8 cellular contexts compared by ENCODE assay signal in genomic region chr6:169723200-169723909, GRCh38. TPM values are rescaled to one million over a fixed set of nuclear protein-coding genes. Genes with fewer than 3 reads are reported as not detected.
DNase-seq lines count a peak whose midpoint lies in the region; ATAC-seq and TF ChIP-seq lines count a peak whose summit lies in the region.

No MANE protein-coding gene starts in this region.

- 0% methylated on average over 47 to 51 of the region's 70 CpGs for whole genome bisulfite sequencing in mesodermal cell (ENCODE audit: insufficient coverage in 2 of 2), 2 experiments

- no peaks in the 10 kb centered on the region for H3K9me3 Mint-ChIP-seq in endothelial cell (ENCODE audit: unreplicated experiment)

- H3K4me3 Mint-ChIP-seq in endothelial cell (ENCODE audit: unreplicated experiment): peak overlapping the region; percentile 93

- peaks cover 8% of the 10 kb centered on the region for H3K4me1 ChIP-seq in mesodermal cell (ENCODE audit: control insufficient read depth, insufficient read depth, low read length, poor library complexity, severe bottlenecking)

- H3K9me3 ChIP-seq in mesodermal cell (ENCODE audit: control insufficient read depth, low read length): no peaks in the 10 kb centered on the region

- peak overlapping the region; percentile 74 for H3K27ac ChIP-seq in mesodermal cell (ENCODE audit: low read depth, low read length, severe bottlenecking)

- H3K4me3 ChIP-seq in mesodermal cell (ENCODE audit: extremely low read depth, insufficient read depth, low read length, poor library complexity, severe bottlenecking): peak overlapping the region; percentile 64

- ATAC-seq in HG02759 (IDR thresholded peaks at IDR 0.05; ENCODE audit: unreplicated experiment): peak; percentile 38

- H3K36me3 Mint-ChIP-seq in endothelial cell (ENCODE audit: low read depth, unreplicated experiment): peaks cover 5% of the 10 kb centered on the region

- TF ChIP-seq CTCF in endothelial cell (IDR thresholded peaks at IDR 0.05; ENCODE audit: unreplicated experiment): no peak

- peaks cover 8% of the 10 kb centered on the region for H3K27me3 Mint-ChIP-seq in endothelial cell (ENCODE audit: unreplicated experiment)

- peak overlapping the region; percentile 2 for H3K27ac Mint-ChIP-seq in endothelial cell (ENCODE audit: unreplicated experiment)

- peaks cover 25% of the 10 kb centered on the region for H3K4me1 Mint-ChIP-seq in endothelial cell (ENCODE audit: unreplicated experiment)

- peak; percentile 8 for DNase-seq in NCI-H2196 (lab: John Stamatoyannopoulos, UW; ENCODE audit: unreplicated experiment)
- no peak for DNase-seq in NCI-H2196 treated with DMSO at 0.1 percent for 48 hours (lab: John Stamatoyannopoulos, UW; ENCODE audit: unreplicated experiment)
- peak; percentile 41 for DNase-seq in NCI-H2171 (lab: John Stamatoyannopoulos, UW)
- DNase-seq in activated CD8-positive, alpha-beta memory T cell treated with anti-CD3 and anti-CD28 coated beads, Interleukin-2, amount 50 U/mL, for 4 hours: peak; percentile 69
- DNase-seq in endothelial cell (ENCODE audit: low spot score): peak; percentile 50
- DNase-seq in stimulated activated CD8-positive, alpha-beta memory T cell treated with anti-CD3 and anti-CD28 coated beads, Interleukin-15, amount 100 ng/mL, for 24 hours (ENCODE audit: low read depth): peak; percentile 26

- H3K36me3 ChIP-seq in mesodermal cell (ENCODE audit: control insufficient read depth, insufficient read depth, low read length): peaks cover 9% of the 10 kb centered on the region

RNA-seq across cellular contexts. Expression of gene PHF10, which starts 0.9 kb away (rescaled TPM):
- total RNA-seq in endothelial cell (ENCODE audit: unreplicated experiment): 33.6 TPM
- 38.7 TPM for polyA plus RNA-seq in mesodermal cell (2013, experiment 1 of 2)
- 43.8 TPM for polyA plus RNA-seq in mesodermal cell (2013, experiment 2 of 2)

RNA-seq across cellular contexts. Expression of gene C6orf120, which starts 21.4 kb away (rescaled TPM):
- total RNA-seq in endothelial cell (ENCODE audit: unreplicated experiment): 34.2 TPM
- polyA plus RNA-seq in mesodermal cell (2013, experiment 1 of 2): 31.6 TPM
- 30.6 TPM for polyA plus RNA-seq in mesodermal cell (2013, experiment 2 of 2)

RNA-seq across cellular contexts. Expression of gene WDR27, which starts 21.5 kb away (rescaled TPM):
- total RNA-seq in endothelial cell (ENCODE audit: unreplicated experiment): 59.0 TPM
- 64.7 TPM for polyA plus RNA-seq in mesodermal cell (2013, experiment 1 of 2)
- polyA plus RNA-seq in mesodermal cell (2013, experiment 2 of 2): 51.9 TPM

RNA-seq across cellular contexts. Expression of gene DYNLT2, which starts 28.0 kb away (rescaled TPM):
- 0.62 TPM for total RNA-seq in endothelial cell (ENCODE audit: unreplicated experiment)
- polyA plus RNA-seq in mesodermal cell (2013, experiment 1 of 2): 1.1 TPM
- 1.3 TPM for polyA plus RNA-seq in mesodermal cell (2013, experiment 2 of 2)

RNA-seq across cellular contexts. Expression of gene ERMARD, which starts 28.1 kb away (rescaled TPM):
- total RNA-seq in endothelial cell (ENCODE audit: unreplicated experiment): 24.8 TPM
- polyA plus RNA-seq in mesodermal cell (2013, experiment 1 of 2): 14.9 TPM
- polyA plus RNA-seq in mesodermal cell (2013, experiment 2 of 2): 14.6 TPM
